20 cellular contexts compared by ENCODE assay signal in genomic region chr15:93271871-93272270, GRCh38.
A peak's percentile ranks its signal among the peaks of the same experiment; 100 is the strongest.
DNase-seq lines count a peak whose midpoint lies in the region; ATAC-seq and TF ChIP-seq lines count a peak whose summit lies in the region.
"Had no signal": no experiment of that assay in that cellular context is flagged by ENCODE, and none has a peak within 500 bp of the region (broad histone marks: within the 10 kb centered on the region; RNA-seq: fewer than 3 reads in every experiment).

No MANE protein-coding gene starts in this region.

- H2AFZ ChIP-seq in neural progenitor cell (replicated peaks), result no peak overlapping the region
- H2AFZ ChIP-seq: GM23338 had no signal

- TF ChIP-seq CTCF in neural progenitor cell (IDR thresholded peaks at IDR 0.05) (no peak), testis (IDR thresholded peaks at IDR 0.05) (no peak)

- no peaks in the 10 kb centered on the region for H3K27me3 ChIP-seq in neural progenitor cell
- H3K27me3 ChIP-seq in testis, result no peaks in the 10 kb centered on the region
- H3K27me3 ChIP-seq: BLaER1 had no signal

- H3K27ac ChIP-seq in neural progenitor cell, result no peak overlapping the region
- H3K27ac ChIP-seq in testis, result no peak overlapping the region
- H3K27ac ChIP-seq: 22Rv1, C4-2B had no signal

- WGBS in testis, 2 donors, result 95% methylated on average over 7 of the region's 7 CpGs

- no peaks in the 10 kb centered on the region for H3K4me1 Mint-ChIP-seq in activated CD8-positive, alpha-beta memory T cell treated with anti-CD3 and anti-CD28 coated beads, Interleukin-2, amount 10 ng/mL, durations not matched to agents 7 days and 5 days
- H3K4me1 Mint-ChIP-seq in neural progenitor cell, result peaks cover 47% of the 10 kb centered on the region
- H3K4me1 Mint-ChIP-seq: B cell; CD4-positive, CD25-positive, alpha-beta regulatory T cell had no signal

- no peaks in the 10 kb centered on the region for H3K36me3 ChIP-seq in neural progenitor cell
- H3K36me3 ChIP-seq in testis (ENCODE audit: low read depth, missing control alignments), result no peaks in the 10 kb centered on the region

- no peak overlapping the region for H3K27ac Mint-ChIP-seq in activated CD8-positive, alpha-beta memory T cell treated with anti-CD3 and anti-CD28 coated beads, Interleukin-2, amount 10 ng/mL, durations not matched to agents 7 days and 5 days
- peak overlapping the region; percentile 7 for H3K27ac Mint-ChIP-seq in neural progenitor cell
- H3K27ac Mint-ChIP-seq: B cell; CD4-positive, CD25-positive, alpha-beta regulatory T cell; CD8-positive, alpha-beta T cell; GM23338; HFFc6 had no signal

- peaks cover 37% of the 10 kb centered on the region for H3K4me1 ChIP-seq in neural progenitor cell
- no peaks in the 10 kb centered on the region for H3K4me1 ChIP-seq in testis
- H3K4me1 ChIP-seq: Caco-2 had no signal

- peaks cover 28% of the 10 kb centered on the region for H3F3A ChIP-seq in neural progenitor cell (ENCODE audit: low read depth)

- H3K9me3 ChIP-seq in neural progenitor cell (ENCODE audit: low read depth) (no peaks in the 10 kb centered on the region), testis (no peaks in the 10 kb centered on the region)
- H3K9me3 ChIP-seq: Caco-2 had no signal

- no peaks in the 10 kb centered on the region for H3K36me3 Mint-ChIP-seq in activated CD8-positive, alpha-beta memory T cell treated with anti-CD3 and anti-CD28 coated beads, Interleukin-2, amount 10 ng/mL, durations not matched to agents 7 days and 5 days
- H3K36me3 Mint-ChIP-seq in neural progenitor cell, result peaks cover 11% of the 10 kb centered on the region
- H3K36me3 Mint-ChIP-seq: CD4-positive, CD25-positive, alpha-beta regulatory T cell; CD8-positive, alpha-beta T cell had no signal

- H3K9me3 Mint-ChIP-seq in activated CD8-positive, alpha-beta memory T cell treated with anti-CD3 and anti-CD28 coated beads, Interleukin-2, amount 10 ng/mL, durations not matched to agents 7 days and 5 days (ENCODE audit: low read depth), result peaks cover 5% of the 10 kb centered on the region
- peaks cover 56% of the 10 kb centered on the region for H3K9me3 Mint-ChIP-seq in neural progenitor cell
- H3K9me3 Mint-ChIP-seq: CD8-positive, alpha-beta T cell had no signal

- H3K9ac ChIP-seq in neural progenitor cell, result no peak overlapping the region
- H3K9ac ChIP-seq: BLaER1 had no signal

- H3K4me2 ChIP-seq in neural progenitor cell, result no peak overlapping the region

- CTCF ChIA-PET in activated CD8-positive, alpha-beta memory T cell treated with anti-CD3 and anti-CD28 coated beads, Interleukin-2, amount 10 ng/mL, durations not matched to agents 7 days and 5 days (lab: Charles Lee), result no interaction called here

- H3K27me3 Mint-ChIP-seq in activated CD8-positive, alpha-beta memory T cell treated with anti-CD3 and anti-CD28 coated beads, Interleukin-2, amount 10 ng/mL, durations not matched to agents 7 days and 5 days, result no peaks in the 10 kb centered on the region
- peaks cover 9% of the 10 kb centered on the region for H3K27me3 Mint-ChIP-seq in neural progenitor cell (ENCODE audit: insufficient read depth, low read depth)
- H3K27me3 Mint-ChIP-seq: B cell; CD4-positive, CD25-positive, alpha-beta regulatory T cell had no signal

- H3K4me3 ChIP-seq in neural progenitor cell (no peak overlapping the region), testis (no peak overlapping the region)
- H3K4me3 ChIP-seq: BLaER1, GM23338 had no signal

- no peak for TF ChIP-seq POLR2A in testis (IDR thresholded peaks at IDR 0.05)

- DNase-seq in activated CD8-positive, alpha-beta memory T cell treated with anti-CD3 and anti-CD28 coated beads, Interleukin-2, amount 10 ng/mL, durations not matched to agents 7 days and 5 days, result peak; percentile 8
- no peak for DNase-seq in activated CD8-positive, alpha-beta memory T cell treated with anti-CD3 and anti-CD28 coated beads, Interleukin-2, amount 50 U/mL, for 48 hours
- DNase-seq in neural progenitor cell (ENCODE audit: low spot score) (no peak), testis (peak; percentile 11), anterior cingulate cortex (lab: John Stamatoyannopoulos, UW) (no peak), HCEC 1CT (no peak)
- DNase-seq: Caco-2; CD4-positive, CD25-positive, alpha-beta regulatory T cell; CD8-positive, alpha-beta T cell; DMS 273 treated with DMSO at 0.1 percent for 48 hours; DMS79; EL; GF-D8; H9; HFFc6 had no signal

- no peaks in the 10 kb centered on the region for H4K20me1 ChIP-seq in neural progenitor cell (ENCODE audit: low read depth)
- H4K20me1 ChIP-seq: BLaER1 had no signal

- no peak overlapping the region for H3K4me3 Mint-ChIP-seq in activated CD8-positive, alpha-beta memory T cell treated with anti-CD3 and anti-CD28 coated beads, Interleukin-2, amount 10 ng/mL, durations not matched to agents 7 days and 5 days
- no peak overlapping the region for H3K4me3 Mint-ChIP-seq in neural progenitor cell
- H3K4me3 Mint-ChIP-seq: B cell; CD4-positive, CD25-positive, alpha-beta regulatory T cell; CD8-positive, alpha-beta T cell; GM23338; H9; HFFc6 had no signal

- no peaks in the 10 kb centered on the region for H3K79me2 ChIP-seq in neural progenitor cell (ENCODE audit: low read depth)

- no peak for ATAC-seq in activated CD8-positive, alpha-beta memory T cell treated with anti-CD3 and anti-CD28 coated beads, Interleukin-2, amount 10 ng/mL, durations not matched to agents 7 days and 5 days
- ATAC-seq: CD8-positive, alpha-beta T cell had no signal

- intact Hi-C loops in testis (cut with DNase I; ENCODE audit: low total_unique reads), result no loop called here

Comparison
In these comparisons a context has a peak if more than half of its experiments do, and no peak if none do; other contexts are left out.
1. DNase-seq: peak in activated CD8-positive, alpha-beta memory T cell treated with anti-CD3 and anti-CD28 coated beads, Interleukin-2, amount 10 ng/mL, durations not matched to agents 7 days and 5 days (single experiment) and testis (single experiment); none in activated CD8-positive, alpha-beta memory T cell treated with anti-CD3 and anti-CD28 coated beads, Interleukin-2, amount 50 U/mL, for 48 hours (single experiment), neural progenitor cell (single experiment), anterior cingulate cortex (0 of 58) and HCEC 1CT (single experiment).